In the genomic region with DNA sequence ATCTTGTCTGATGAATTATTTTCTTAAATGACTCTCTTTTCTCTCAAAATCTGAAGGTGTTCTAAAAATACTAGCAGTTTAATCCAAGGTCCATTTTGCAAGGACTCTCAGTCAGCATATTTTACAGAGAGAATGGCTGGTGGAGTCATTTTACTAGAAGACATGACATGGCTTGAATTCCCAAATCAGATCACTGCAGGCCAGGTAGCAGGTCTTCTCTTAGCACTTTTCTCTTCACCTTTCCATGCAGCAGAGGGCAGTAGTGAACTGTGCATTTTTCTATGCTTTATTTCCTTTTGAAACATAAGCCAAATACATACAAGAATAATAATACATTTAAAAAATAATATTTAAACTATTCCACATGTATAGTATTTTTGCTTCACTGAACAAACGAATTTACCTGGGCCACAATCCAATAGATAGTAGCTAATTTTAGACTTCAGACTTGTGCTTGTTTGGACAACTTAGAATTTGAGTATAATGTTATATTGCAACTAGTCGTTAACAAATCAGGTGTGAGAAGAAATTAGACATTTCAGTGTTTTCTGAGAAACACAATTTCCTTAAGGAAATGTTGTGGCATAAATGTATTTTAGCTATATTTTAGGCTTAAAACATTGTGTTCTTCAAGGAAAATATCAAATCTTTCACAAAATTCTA, we compare ENCODE assay signal across 8 cellular contexts.
A peak's percentile ranks its signal among the peaks of the same experiment; 100 is the strongest.
DNase-seq lines count a peak whose midpoint lies in the region; ATAC-seq and TF ChIP-seq lines count a peak whose summit lies in the region.

No MANE protein-coding gene starts in this region.

- TF ChIP-seq CTCF in NB4 (IDR thresholded peaks at IDR 0.05; ENCODE audit: low read depth, low read length) (peak; percentile 73), WTC11 (IDR thresholded peaks at IDR 0.05) (peak; percentile 55; the same call in 1 of the 2 replicates), neural progenitor cell (IDR thresholded peaks at IDR 0.05) (peak; percentile 69), vagina (IDR thresholded peaks at IDR 0.05) (peak in 2 of 3 experiments; percentile 16 to 56)

- H3K4me1 Mint-ChIP-seq in WTC11 (peaks cover 10% of the 10 kb centered on the region), neural progenitor cell (no peaks in the 10 kb centered on the region)

- H3K27ac ChIP-seq in right cardiac atrium (ENCODE audit: low read length) (no peak overlapping the region), neural progenitor cell (no peak overlapping the region), vagina (no peak overlapping the region)

- intact Hi-C loops in Right ventricle myocardium inferior (cut with DNase I) (loop anchor here (5.0 to 10.0 kb wide), 2 partner anchors 973 to 1021 kb away; no protein-coding TSS in a partner anchor), right cardiac atrium (cut with DNase I) (loop anchor here in 2 of 4 donors (10.0 kb wide), 1 partner anchor 971 kb away; no protein-coding TSS in a partner anchor), vagina (cut with DNase I) (loop anchor here (10.0 kb wide), 1 partner anchor 971 kb away; no protein-coding TSS in a partner anchor)

- H3K9me3 ChIP-seq in right cardiac atrium (ENCODE audit: control insufficient read depth, low read length) (no peaks in the 10 kb centered on the region), neural progenitor cell (ENCODE audit: low read depth) (no peaks in the 10 kb centered on the region), vagina (no peaks in the 10 kb centered on the region)

- H3K4me3 Mint-ChIP-seq in WTC11 (no peak overlapping the region), neural progenitor cell (no peak overlapping the region)

- H3K36me3 Mint-ChIP-seq in WTC11 (no peaks in the 10 kb centered on the region), neural progenitor cell (no peaks in the 10 kb centered on the region)

- H3K36me3 ChIP-seq in neural progenitor cell (no peaks in the 10 kb centered on the region), vagina (no peaks in the 10 kb centered on the region)

- H3K9me3 Mint-ChIP-seq in WTC11, result no peaks in the 10 kb centered on the region
- no peaks in the 10 kb centered on the region for H3K9me3 Mint-ChIP-seq in neural progenitor cell

- no peak overlapping the region; the same call in 1 of the 2 replicates for H3K27ac Mint-ChIP-seq in WTC11
- H3K27ac Mint-ChIP-seq in neural progenitor cell, result no peak overlapping the region

- H3K27me3 Mint-ChIP-seq in WTC11 (ENCODE audit: low read depth) (no peaks in the 10 kb centered on the region), neural progenitor cell (ENCODE audit: insufficient read depth, low read depth) (no peaks in the 10 kb centered on the region)

- CTCF ChIA-PET in WTC11 (lab: Charles Lee), result interaction anchor here (0.7 to 1.2 kb wide), 4 partner anchors 92 to 428 kb away, joined by 3 read pairs; no protein-coding TSS in a partner anchor

- no peak overlapping the region for H3K4me2 ChIP-seq in neural progenitor cell

- no peak overlapping the region for H3K4me3 ChIP-seq in right cardiac atrium (ENCODE audit: low read length)
- no peak overlapping the region for H3K4me3 ChIP-seq in NB4 (ENCODE audit: low read depth, low read length)
- no peak overlapping the region for H3K4me3 ChIP-seq in neural progenitor cell
- no peak overlapping the region for H3K4me3 ChIP-seq in vagina

- POLR2A ChIA-PET in WTC11 (lab: Charles Lee), result no interaction called here

- WGBS in right cardiac atrium, result 29% methylated on average over 2 of the region's 2 CpGs

- no peak overlapping the region for H2AFZ ChIP-seq in neural progenitor cell (replicated peaks)

- H3K27me3 ChIP-seq in right cardiac atrium (ENCODE audit: control insufficient read depth, insufficient read depth) (no peaks in the 10 kb centered on the region), neural progenitor cell (no peaks in the 10 kb centered on the region), vagina (no peaks in the 10 kb centered on the region)

- no peaks in the 10 kb centered on the region for H3K4me1 ChIP-seq in right cardiac atrium (ENCODE audit: control insufficient read depth, insufficient read depth, low read length)
- no peaks in the 10 kb centered on the region for H3K4me1 ChIP-seq in neural progenitor cell
- H3K4me1 ChIP-seq in vagina, result peaks cover 7% of the 10 kb centered on the region

- no peaks in the 10 kb centered on the region for H4K20me1 ChIP-seq in neural progenitor cell (ENCODE audit: low read depth)

- no peak overlapping the region for H3K9ac ChIP-seq in neural progenitor cell

- TF ChIP-seq POLR2A in NB4 (IDR thresholded peaks at IDR 0.05; ENCODE audit: extremely low read depth, insufficient read length) (no peak), vagina (IDR thresholded peaks at IDR 0.05) (no peak)

- H3F3A ChIP-seq in neural progenitor cell (ENCODE audit: low read depth), result no peaks in the 10 kb centered on the region

- ATAC-seq in Right ventricle myocardium inferior (peak; percentile 52), right cardiac atrium (no peak), WTC11 (peak; percentile 47)

- DNase-seq in Right ventricle myocardium inferior (ENCODE audit: missing footprints) (no peak), right cardiac atrium (no peak), NB4 (ENCODE audit: low read depth) (peak; percentile 79), WTC11 (ENCODE audit: low spot score) (peak; percentile 21), fibroblast of gingiva (ENCODE audit: low read depth) (peak; percentile 48), neural progenitor cell (ENCODE audit: low spot score) (peak; percentile 52), vagina (ENCODE audit: extremely low spot score in 2 of 2) (no peak), COR-L47 (lab: John Stamatoyannopoulos, UW) (no peak)

- no peaks in the 10 kb centered on the region for H3K79me2 ChIP-seq in neural progenitor cell (ENCODE audit: low read depth)

TF ChIP-seq in WTC11, 78 proteins besides CTCF, POLR2A, EP300 and RAD21 (continues in another document):
- no peak for TF ChIP-seq FOXJ3 (CRISPR knock-in tag; IDR thresholded peaks at IDR 0.05; ENCODE audit: borderline replicate concordance)
- TF ChIP-seq JAZF1 (CRISPR knock-in tag; IDR thresholded peaks at IDR 0.05), result no peak
- no peak for TF ChIP-seq NR1H2 (CRISPR knock-in tag; IDR thresholded peaks at IDR 0.05)
- no peak for TF ChIP-seq FOXK1 (CRISPR knock-in tag; IDR thresholded peaks at IDR 0.05)
- no peak for TF ChIP-seq PREB (CRISPR knock-in tag; IDR thresholded peaks at IDR 0.05; ENCODE audit: borderline replicate concordance)
- no peak for TF ChIP-seq TP53 (CRISPR knock-in tag; IDR thresholded peaks at IDR 0.05)
- TF ChIP-seq ETV6 (CRISPR knock-in tag; IDR thresholded peaks at IDR 0.05), result no peak
- TF ChIP-seq, protein P1, sequence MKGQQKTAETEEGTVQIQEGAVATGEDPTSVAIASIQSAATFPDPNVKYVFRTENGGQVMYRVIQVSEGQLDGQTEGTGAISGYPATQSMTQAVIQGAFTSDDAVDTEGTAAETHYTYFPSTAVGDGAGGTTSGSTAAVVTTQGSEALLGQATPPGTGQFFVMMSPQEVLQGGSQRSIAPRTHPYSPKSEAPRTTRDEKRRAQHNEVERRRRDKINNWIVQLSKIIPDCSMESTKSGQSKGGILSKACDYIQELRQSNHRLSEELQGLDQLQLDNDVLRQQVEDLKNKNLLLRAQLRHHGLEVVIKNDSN (CRISPR knock-in tag; IDR thresholded peaks at IDR 0.05), result no peak
- no peak for TF ChIP-seq TEAD4 (CRISPR knock-in tag; IDR thresholded peaks at IDR 0.05)
- no peak for TF ChIP-seq IRF2 (CRISPR knock-in tag; IDR thresholded peaks at IDR 0.05; ENCODE audit: borderline replicate concordance, low read depth)
- TF ChIP-seq, protein P2, sequence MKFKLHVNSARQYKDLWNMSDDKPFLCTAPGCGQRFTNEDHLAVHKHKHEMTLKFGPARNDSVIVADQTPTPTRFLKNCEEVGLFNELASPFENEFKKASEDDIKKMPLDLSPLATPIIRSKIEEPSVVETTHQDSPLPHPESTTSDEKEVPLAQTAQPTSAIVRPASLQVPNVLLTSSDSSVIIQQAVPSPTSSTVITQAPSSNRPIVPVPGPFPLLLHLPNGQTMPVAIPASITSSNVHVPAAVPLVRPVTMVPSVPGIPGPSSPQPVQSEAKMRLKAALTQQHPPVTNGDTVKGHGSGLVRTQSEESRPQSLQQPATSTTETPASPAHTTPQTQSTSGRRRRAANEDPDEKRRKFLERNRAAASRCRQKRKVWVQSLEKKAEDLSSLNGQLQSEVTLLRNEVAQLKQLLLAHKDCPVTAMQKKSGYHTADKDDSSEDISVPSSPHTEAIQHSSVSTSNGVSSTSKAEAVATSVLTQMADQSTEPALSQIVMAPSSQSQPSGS (CRISPR knock-in tag; IDR thresholded peaks at IDR 0.05; ENCODE audit: borderline replicate concordance, low read depth), result no peak
- TF ChIP-seq NFYB (CRISPR knock-in tag; conservative IDR thresholded peaks at IDR 0.05; ENCODE audit: low read depth), result no peak
- TF ChIP-seq, protein P3, sequence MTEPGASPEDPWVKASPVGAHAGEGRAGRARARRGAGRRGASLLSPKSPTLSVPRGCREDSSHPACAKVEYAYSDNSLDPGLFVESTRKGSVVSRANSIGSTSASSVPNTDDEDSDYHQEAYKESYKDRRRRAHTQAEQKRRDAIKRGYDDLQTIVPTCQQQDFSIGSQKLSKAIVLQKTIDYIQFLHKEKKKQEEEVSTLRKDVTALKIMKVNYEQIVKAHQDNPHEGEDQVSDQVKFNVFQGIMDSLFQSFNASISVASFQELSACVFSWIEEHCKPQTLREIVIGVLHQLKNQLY (CRISPR knock-in tag; IDR thresholded peaks at IDR 0.05), result no peak

Comparison
In these comparisons a context has a peak if more than half of its experiments do, and no peak if none do; other contexts are left out.
1. ATAC-seq: peak in Right ventricle myocardium inferior (single experiment) and WTC11 (single experiment); none in right cardiac atrium (0 of 2).
2. DNase-seq: peak in NB4 (single experiment), WTC11 (single experiment), fibroblast of gingiva (single experiment) and neural progenitor cell (single experiment); none in Right ventricle myocardium inferior (single experiment), right cardiac atrium (0 of 3), vagina (0 of 2) and COR-L47 (single experiment).
3. Peak in every context shown above with its lines, with median percentiles within 50 percentile points of each other: CTCF ChIP-seq.